In the genomic region with DNA sequence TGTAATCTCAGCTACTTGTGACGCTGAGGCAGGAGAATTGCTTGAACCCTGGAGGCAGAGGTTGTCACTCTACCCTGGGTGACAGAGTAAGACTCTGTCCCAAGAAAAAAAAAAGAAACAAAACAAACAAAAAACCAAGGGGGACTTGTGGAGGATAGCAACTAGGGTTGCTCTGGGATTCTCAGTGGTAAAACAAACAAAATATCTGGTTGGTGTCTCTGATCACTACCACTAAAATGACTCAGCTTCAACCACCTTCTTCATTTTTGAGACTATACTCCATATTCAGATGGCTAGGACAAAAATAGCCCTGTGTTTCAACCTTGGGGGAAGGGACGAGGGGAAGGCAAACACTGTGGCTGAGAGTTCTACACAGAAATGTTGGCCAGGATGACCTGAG, we compare ENCODE assay signal across 8 cellular contexts.
DNase-seq lines count a peak whose midpoint lies in the region; ATAC-seq and TF ChIP-seq lines count a peak whose summit lies in the region.

No MANE protein-coding gene starts in this region.

- no peak overlapping the region for H3K4me3 Mint-ChIP-seq in Caco-2 (ENCODE audit: unreplicated experiment)
- H3K4me3 Mint-ChIP-seq in T-helper 2 cell treated with Interferon-gamma antibody and Interleukin-4, amounts not matched to agents 5 μg/mL and 100 μg/mL, for 36 hours: no peak overlapping the region

- H3K4me3 ChIP-seq in Caco-2 (ENCODE audit: low read depth, low read length) (no peak overlapping the region), WERI-Rb-1 (ENCODE audit: low read depth, low read length) (no peak overlapping the region), Peyer's patch (no peak overlapping the region)

- H3K27me3 ChIP-seq in Caco-2 (replicated peaks; ENCODE audit: control insufficient read depth, insufficient read depth, low read length) (no peaks in the 10 kb centered on the region), WERI-Rb-1 (ENCODE audit: insufficient read depth, low read depth, severe bottlenecking) (no peaks in the 10 kb centered on the region), Peyer's patch (no peaks in the 10 kb centered on the region)

- no peak for TF ChIP-seq POLR2A in Peyer's patch (IDR thresholded peaks at IDR 0.05)

- H3K4me1 Mint-ChIP-seq in Caco-2 (ENCODE audit: low read depth, unreplicated experiment): no peaks in the 10 kb centered on the region
- H3K4me1 Mint-ChIP-seq in T-helper 2 cell treated with Interferon-gamma antibody and Interleukin-4, amounts not matched to agents 5 μg/mL and 100 μg/mL, for 36 hours (ENCODE audit: low read depth): peaks cover 16% of the 10 kb centered on the region

- H3K36me3 Mint-ChIP-seq in Caco-2 (ENCODE audit: insufficient read depth, unreplicated experiment): no peaks in the 10 kb centered on the region
- no peaks in the 10 kb centered on the region for H3K36me3 Mint-ChIP-seq in T-helper 2 cell treated with Interferon-gamma antibody and Interleukin-4, amounts not matched to agents 5 μg/mL and 100 μg/mL, for 36 hours (ENCODE audit: low read depth)

- H3K27me3 Mint-ChIP-seq in Caco-2 (ENCODE audit: insufficient read depth, unreplicated experiment): no peaks in the 10 kb centered on the region
- peaks cover 6% of the 10 kb centered on the region for H3K27me3 Mint-ChIP-seq in T-helper 2 cell treated with Interferon-gamma antibody and Interleukin-4, amounts not matched to agents 5 μg/mL and 100 μg/mL, for 36 hours (ENCODE audit: low read depth)

- DNase-seq in Caco-2 (no peak), WERI-Rb-1 (no peak), NCI-H2107 (lab: John Stamatoyannopoulos, UW) (no peak), Peyer's patch (no peak), NCI-H187 treated with DMSO at 0.1 percent for 48 hours (lab: John Stamatoyannopoulos, UW) (no peak)
- DNase-seq in T-helper 2 cell treated with Interferon-gamma antibody and Interleukin-4, amounts not matched to agents 5 μg/mL and 100 μg/mL, for 36 hours (ENCODE audit: low spot score): peak; percentile 17

- POLR2A ChIA-PET in Caco-2 (lab: Charles Lee): no interaction called here

- no peaks in the 10 kb centered on the region for H3K9me3 ChIP-seq in Caco-2
- no peaks in the 10 kb centered on the region for H3K9me3 ChIP-seq in WERI-Rb-1 (ENCODE audit: severe bottlenecking)
- H3K9me3 ChIP-seq in Peyer's patch: no peaks in the 10 kb centered on the region

- intact Hi-C loops in Caco-2 (cut with micrococcal nuclease; ENCODE audit: unreplicated experiment): no loop called here

- no peaks in the 10 kb centered on the region for H3K9me3 Mint-ChIP-seq in Caco-2 (ENCODE audit: unreplicated experiment)
- H3K9me3 Mint-ChIP-seq in T-helper 2 cell treated with Interferon-gamma antibody and Interleukin-4, amounts not matched to agents 5 μg/mL and 100 μg/mL, for 36 hours: no peaks in the 10 kb centered on the region

- H3K4me1 ChIP-seq in Caco-2 (0 out of 2 replicates have a peak, but pooled peaks cover 4% of the 10 kb centered on the region), Peyer's patch (no peaks in the 10 kb centered on the region)

- no TSS peak for BruUV-seq in Caco-2 (replicated peaks; lab: Mats Ljungman, UMichigan)

- peak; percentile 84 for ATAC-seq in GM19351 (IDR thresholded peaks at IDR 0.05; ENCODE audit: unreplicated experiment)
- ATAC-seq in HG03064 (IDR thresholded peaks at IDR 0.05; ENCODE audit: low read depth, unreplicated experiment): peak; percentile 86

- H3K27ac ChIP-seq in WERI-Rb-1 (no peak overlapping the region), Peyer's patch (no peak overlapping the region)

- H3K36me3 ChIP-seq in Caco-2 (ENCODE audit: control insufficient read depth, insufficient read depth, low read length) (no peaks in the 10 kb centered on the region), WERI-Rb-1 (no peaks in the 10 kb centered on the region), Peyer's patch (no peaks in the 10 kb centered on the region)

- H3K27ac Mint-ChIP-seq in Caco-2 (ENCODE audit: unreplicated experiment): peak overlapping the region; percentile 39
- peak overlapping the region; percentile 41 for H3K27ac Mint-ChIP-seq in T-helper 2 cell treated with Interferon-gamma antibody and Interleukin-4, amounts not matched to agents 5 μg/mL and 100 μg/mL, for 36 hours

- TF ChIP-seq CTCF in Caco-2 (IDR thresholded peaks at IDR 0.05; ENCODE audit: insufficient read depth in 1 of 2, low read depth in 1 of 2, low read length in 1 of 2, severe bottlenecking in 1 of 2, unreplicated experiment in 1 of 2): no peak
- TF ChIP-seq CTCF in WERI-Rb-1 (IDR thresholded peaks at IDR 0.05; ENCODE audit: low read depth, low read length): no peak
- no peak for TF ChIP-seq CTCF in Peyer's patch (IDR thresholded peaks at IDR 0.05)

- CTCF ChIA-PET in Caco-2 (lab: Charles Lee): no interaction called here
